Comparison of ENCODE assay signal across 1 cellular context in the genomic region with DNA sequence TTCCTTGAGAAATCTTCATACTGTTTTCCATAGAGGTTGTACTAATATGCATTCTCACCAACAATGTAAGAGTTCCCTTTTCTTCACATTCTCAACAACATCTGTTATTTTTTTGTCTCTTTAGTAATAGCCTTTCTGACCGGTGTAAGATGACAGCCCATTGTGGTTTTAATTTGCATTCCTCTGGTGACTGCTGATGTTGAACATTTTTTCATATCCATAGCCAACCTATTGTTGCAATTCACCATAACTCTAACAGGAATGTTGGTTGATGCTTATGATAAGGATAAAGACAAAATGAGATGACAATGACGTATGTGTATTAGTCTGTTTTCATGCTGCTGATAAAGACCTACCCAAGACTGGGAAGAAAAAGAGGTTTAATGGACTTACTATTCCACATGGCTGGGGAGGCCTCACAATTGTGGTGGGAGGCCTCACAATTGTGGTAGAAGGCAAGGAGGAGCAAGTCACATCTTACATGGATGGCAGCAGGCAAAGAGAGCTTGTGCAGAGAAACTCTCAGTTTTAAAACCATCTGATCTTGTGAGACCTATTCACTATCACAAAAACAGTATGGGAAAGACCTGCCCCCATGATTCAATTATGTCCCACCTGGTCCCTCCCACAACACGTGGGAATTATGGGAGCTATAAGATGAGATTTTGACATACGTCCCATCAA.
TF ChIP-seq lines count a peak whose summit lies in the region.

No MANE protein-coding gene starts in this region.

TF ChIP-seq in SK-N-SH treated with all-trans-retinoic acid at 6 μM for 48 hours, 23 proteins besides CTCF, POLR2A, EP300 and RAD21 (continued from another document):
- TF ChIP-seq, protein P1, sequence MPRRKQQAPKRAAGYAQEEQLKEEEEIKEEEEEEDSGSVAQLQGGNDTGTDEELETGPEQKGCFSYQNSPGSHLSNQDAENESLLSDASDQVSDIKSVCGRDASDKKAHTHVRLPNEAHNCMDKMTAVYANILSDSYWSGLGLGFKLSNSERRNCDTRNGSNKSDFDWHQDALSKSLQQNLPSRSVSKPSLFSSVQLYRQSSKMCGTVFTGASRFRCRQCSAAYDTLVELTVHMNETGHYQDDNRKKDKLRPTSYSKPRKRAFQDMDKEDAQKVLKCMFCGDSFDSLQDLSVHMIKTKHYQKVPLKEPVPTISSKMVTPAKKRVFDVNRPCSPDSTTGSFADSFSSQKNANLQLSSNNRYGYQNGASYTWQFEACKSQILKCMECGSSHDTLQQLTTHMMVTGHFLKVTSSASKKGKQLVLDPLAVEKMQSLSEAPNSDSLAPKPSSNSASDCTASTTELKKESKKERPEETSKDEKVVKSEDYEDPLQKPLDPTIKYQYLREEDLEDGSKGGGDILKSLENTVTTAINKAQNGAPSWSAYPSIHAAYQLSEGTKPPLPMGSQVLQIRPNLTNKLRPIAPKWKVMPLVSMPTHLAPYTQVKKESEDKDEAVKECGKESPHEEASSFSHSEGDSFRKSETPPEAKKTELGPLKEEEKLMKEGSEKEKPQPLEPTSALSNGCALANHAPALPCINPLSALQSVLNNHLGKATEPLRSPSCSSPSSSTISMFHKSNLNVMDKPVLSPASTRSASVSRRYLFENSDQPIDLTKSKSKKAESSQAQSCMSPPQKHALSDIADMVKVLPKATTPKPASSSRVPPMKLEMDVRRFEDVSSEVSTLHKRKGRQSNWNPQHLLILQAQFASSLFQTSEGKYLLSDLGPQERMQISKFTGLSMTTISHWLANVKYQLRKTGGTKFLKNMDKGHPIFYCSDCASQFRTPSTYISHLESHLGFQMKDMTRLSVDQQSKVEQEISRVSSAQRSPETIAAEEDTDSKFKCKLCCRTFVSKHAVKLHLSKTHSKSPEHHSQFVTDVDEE (CRISPR knock-in tag; IDR thresholded peaks at IDR 0.05) = no peak
- TF ChIP-seq ZNF70 (CRISPR knock-in tag; IDR thresholded peaks at IDR 0.05) = no peak
- TF ChIP-seq ZC3H10 (CRISPR knock-in tag; IDR thresholded peaks at IDR 0.05) = no peak
- TF ChIP-seq ARNTL (CRISPR knock-in tag; IDR thresholded peaks at IDR 0.05; ENCODE audit: borderline replicate concordance, low read depth) = no peak
- TF ChIP-seq ESRRG (CRISPR knock-in tag; IDR thresholded peaks at IDR 0.05) = no peak
- TF ChIP-seq GLIS3 (CRISPR knock-in tag; IDR thresholded peaks at IDR 0.05) = no peak
- no peak for TF ChIP-seq RARB (CRISPR knock-in tag; IDR thresholded peaks at IDR 0.05)
- TF ChIP-seq, protein P2, sequence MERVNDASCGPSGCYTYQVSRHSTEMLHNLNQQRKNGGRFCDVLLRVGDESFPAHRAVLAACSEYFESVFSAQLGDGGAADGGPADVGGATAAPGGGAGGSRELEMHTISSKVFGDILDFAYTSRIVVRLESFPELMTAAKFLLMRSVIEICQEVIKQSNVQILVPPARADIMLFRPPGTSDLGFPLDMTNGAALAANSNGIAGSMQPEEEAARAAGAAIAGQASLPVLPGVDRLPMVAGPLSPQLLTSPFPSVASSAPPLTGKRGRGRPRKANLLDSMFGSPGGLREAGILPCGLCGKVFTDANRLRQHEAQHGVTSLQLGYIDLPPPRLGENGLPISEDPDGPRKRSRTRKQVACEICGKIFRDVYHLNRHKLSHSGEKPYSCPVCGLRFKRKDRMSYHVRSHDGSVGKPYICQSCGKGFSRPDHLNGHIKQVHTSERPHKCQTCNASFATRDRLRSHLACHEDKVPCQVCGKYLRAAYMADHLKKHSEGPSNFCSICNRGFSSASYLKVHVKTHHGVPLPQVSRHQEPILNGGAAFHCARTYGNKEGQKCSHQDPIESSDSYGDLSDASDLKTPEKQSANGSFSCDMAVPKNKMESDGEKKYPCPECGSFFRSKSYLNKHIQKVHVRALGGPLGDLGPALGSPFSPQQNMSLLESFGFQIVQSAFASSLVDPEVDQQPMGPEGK (CRISPR knock-in tag; IDR thresholded peaks at IDR 0.05; ENCODE audit: borderline replicate concordance) = no peak
- TF ChIP-seq ZNF565 (CRISPR knock-in tag; conservative IDR thresholded peaks at IDR 0.05; ENCODE audit: low read depth) = no peak
- TF ChIP-seq, protein P3, sequence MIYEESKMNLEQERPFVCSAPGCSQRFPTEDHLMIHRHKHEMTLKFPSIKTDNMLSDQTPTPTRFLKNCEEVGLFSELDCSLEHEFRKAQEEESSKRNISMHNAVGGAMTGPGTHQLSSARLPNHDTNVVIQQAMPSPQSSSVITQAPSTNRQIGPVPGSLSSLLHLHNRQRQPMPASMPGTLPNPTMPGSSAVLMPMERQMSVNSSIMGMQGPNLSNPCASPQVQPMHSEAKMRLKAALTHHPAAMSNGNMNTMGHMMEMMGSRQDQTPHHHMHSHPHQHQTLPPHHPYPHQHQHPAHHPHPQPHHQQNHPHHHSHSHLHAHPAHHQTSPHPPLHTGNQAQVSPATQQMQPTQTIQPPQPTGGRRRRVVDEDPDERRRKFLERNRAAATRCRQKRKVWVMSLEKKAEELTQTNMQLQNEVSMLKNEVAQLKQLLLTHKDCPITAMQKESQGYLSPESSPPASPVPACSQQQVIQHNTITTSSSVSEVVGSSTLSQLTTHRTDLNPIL (CRISPR knock-in tag; IDR thresholded peaks at IDR 0.05; ENCODE audit: low read depth) = no peak
- TF ChIP-seq ZFP30 (CRISPR knock-in tag; IDR thresholded peaks at IDR 0.05) = no peak
- TF ChIP-seq TOX (CRISPR knock-in tag; IDR thresholded peaks at IDR 0.05; ENCODE audit: borderline replicate concordance) = no peak
- TF ChIP-seq, protein P4, sequence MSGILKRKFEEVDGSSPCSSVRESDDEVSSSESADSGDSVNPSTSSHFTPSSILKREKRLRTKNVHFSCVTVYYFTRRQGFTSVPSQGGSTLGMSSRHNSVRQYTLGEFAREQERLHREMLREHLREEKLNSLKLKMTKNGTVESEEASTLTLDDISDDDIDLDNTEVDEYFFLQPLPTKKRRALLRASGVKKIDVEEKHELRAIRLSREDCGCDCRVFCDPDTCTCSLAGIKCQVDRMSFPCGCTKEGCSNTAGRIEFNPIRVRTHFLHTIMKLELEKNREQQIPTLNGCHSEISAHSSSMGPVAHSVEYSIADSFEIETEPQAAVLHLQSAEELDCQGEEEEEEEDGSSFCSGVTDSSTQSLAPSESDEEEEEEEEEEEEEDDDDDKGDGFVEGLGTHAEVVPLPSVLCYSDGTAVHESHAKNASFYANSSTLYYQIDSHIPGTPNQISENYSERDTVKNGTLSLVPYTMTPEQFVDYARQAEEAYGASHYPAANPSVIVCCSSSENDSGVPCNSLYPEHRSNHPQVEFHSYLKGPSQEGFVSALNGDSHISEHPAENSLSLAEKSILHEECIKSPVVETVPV (CRISPR knock-in tag; IDR thresholded peaks at IDR 0.05) = no peak
- TF ChIP-seq, protein P5, sequence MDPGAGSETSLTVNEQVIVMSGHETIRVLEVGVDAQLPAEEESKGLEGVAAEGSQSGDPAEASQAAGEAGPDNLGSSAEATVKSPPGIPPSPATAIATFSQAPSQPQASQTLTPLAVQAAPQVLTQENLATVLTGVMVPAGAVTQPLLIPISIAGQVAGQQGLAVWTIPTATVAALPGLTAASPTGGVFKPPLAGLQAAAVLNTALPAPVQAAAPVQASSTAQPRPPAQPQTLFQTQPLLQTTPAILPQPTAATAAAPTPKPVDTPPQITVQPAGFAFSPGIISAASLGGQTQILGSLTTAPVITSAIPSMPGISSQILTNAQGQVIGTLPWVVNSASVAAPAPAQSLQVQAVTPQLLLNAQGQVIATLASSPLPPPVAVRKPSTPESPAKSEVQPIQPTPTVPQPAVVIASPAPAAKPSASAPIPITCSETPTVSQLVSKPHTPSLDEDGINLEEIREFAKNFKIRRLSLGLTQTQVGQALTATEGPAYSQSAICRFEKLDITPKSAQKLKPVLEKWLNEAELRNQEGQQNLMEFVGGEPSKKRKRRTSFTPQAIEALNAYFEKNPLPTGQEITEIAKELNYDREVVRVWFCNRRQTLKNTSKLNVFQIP (CRISPR knock-in tag; IDR thresholded peaks at IDR 0.05; ENCODE audit: borderline replicate concordance, low read depth) = no peak
